In genomic region chr2:109510136-109511028, GRCh38 we compare ENCODE assay signal across 8 cellular contexts.
DNase-seq lines count a peak whose midpoint lies in the region; ATAC-seq, FAIRE-seq and TF ChIP-seq lines count a peak whose summit lies in the region.

No MANE protein-coding gene starts in this region.

- peaks cover 0 to 11% (median 5%) of the 10 kb centered on the region in 4 donors for H3K4me1 Mint-ChIP-seq in CD4-positive, alpha-beta memory T cell

- ATAC-seq in left lobe of liver (peak; percentile 87), GM19467 (IDR thresholded peaks at IDR 0.05; ENCODE audit: unreplicated experiment) (no peak)

- CTCF ChIA-PET in CD4-positive, alpha-beta memory T cell (lab: Charles Lee; ENCODE audit: partially characterized antibody), result interaction anchor here (0.7 to 4.2 kb wide), 34 partner anchors 10 to 687 kb away, joined by 3 to 42 read pairs (median 4); partner anchors contain the start of gene SH3RF3

- FAIRE-seq in H54 (lab: Jason Lieb, UNC), result no peak

- no peaks in the 10 kb centered on the region for H3K27me3 ChIP-seq in CD4-positive, alpha-beta memory T cell (ENCODE audit: insufficient read depth, low read length)

- H3K27me3 Mint-ChIP-seq in CD4-positive, alpha-beta memory T cell, result no peaks in the 10 kb centered on the region

- H3K27ac Mint-ChIP-seq in CD4-positive, alpha-beta memory T cell, result peak overlapping the region in 1 of 7 donors; percentile 44

- peaks cover 0 to 1% (median 0%) of the 10 kb centered on the region in 8 donors for H3K9me3 Mint-ChIP-seq in CD4-positive, alpha-beta memory T cell

- H3K27ac ChIP-seq in CD4-positive, alpha-beta memory T cell (ENCODE audit: low read depth, low read length), result no peak overlapping the region

- POLR2A ChIA-PET in CD4-positive, alpha-beta memory T cell (lab: Charles Lee; ENCODE audit: partially characterized antibody), result interaction anchor here (0.8 to 2.3 kb wide), 3 partner anchors 13 to 479 kb away, joined by 3 to 8 read pairs (median 4); partner anchors contain the start of gene SH3RF3

- DNase-seq in CD4-positive, alpha-beta memory T cell, result peak; percentile 65 to 71 (median 68)
- DNase-seq in H54 (ENCODE audit: insufficient read length, low spot score) (peak; percentile 82), NCI-H226 (peak; percentile 43), cerebellum (ENCODE audit: low spot score) (peak; percentile 73), left lobe of liver (ENCODE audit: low spot score) (peak; percentile 84)
- peak; percentile 59 to 68 for DNase-seq in activated CD4-positive, alpha-beta T cell treated with anti-CD3 and anti-CD28 coated beads for 24 hours (ENCODE audit: low read depth in 2 of 2)
- DNase-seq in stimulated activated CD4-positive, alpha-beta T cell treated with anti-CD3 and anti-CD28 coated beads, Interleukin-4, amount 100 ng/mL, for 48 hours (ENCODE audit: low read depth in 2 of 2), result peak; percentile 57 to 62

- no peaks in the 10 kb centered on the region for H3K36me3 Mint-ChIP-seq in CD4-positive, alpha-beta memory T cell

- no peak overlapping the region for H3K4me3 ChIP-seq in CD4-positive, alpha-beta memory T cell (ENCODE audit: low read length in 2 of 2)

- H3K36me3 ChIP-seq in CD4-positive, alpha-beta memory T cell (ENCODE audit: insufficient read depth, low read length), result no peaks in the 10 kb centered on the region

- TF ChIP-seq POLR2A in H54 (IDR thresholded peaks at IDR 0.05; ENCODE audit: low read depth, low read length), result no peak

- H3K4me3 Mint-ChIP-seq in CD4-positive, alpha-beta memory T cell, result no peak overlapping the region

- no peaks in the 10 kb centered on the region for H3K9me3 ChIP-seq in CD4-positive, alpha-beta memory T cell (ENCODE audit: control insufficient read depth in 1 of 2, low read length in 2 of 2)

- H3K4me1 ChIP-seq in CD4-positive, alpha-beta memory T cell (ENCODE audit: insufficient read depth, low read length), result no peaks in the 10 kb centered on the region

- intact Hi-C loops in CD4-positive, alpha-beta memory T cell (cut with micrococcal nuclease), result loop anchor here (1.0 to 5.0 kb wide), 4 partner anchors 198 to 724 kb away; partner anchors contain the start of gene CCDC138
